ENCODE assay signal across 21 cellular contexts in genomic region chr3:173473237-173473636, GRCh38.
DNase-seq lines count a peak whose midpoint lies in the region; ATAC-seq, FAIRE-seq and TF ChIP-seq lines count a peak whose summit lies in the region.
"Had no signal": no experiment of that assay in that cellular context is flagged by ENCODE, and none has a peak within 500 bp of the region (broad histone marks: within the 10 kb centered on the region; RNA-seq: fewer than 3 reads in every experiment).

No MANE protein-coding gene starts in this region.

- no TSS peak for BruUV-seq in K562 (replicated peaks; lab: Mats Ljungman, UMichigan)

- POLR2A ChIA-PET in A549 (lab: Yijun Ruan, JAX), result no interaction called here
- POLR2A ChIA-PET in K562 (lab: Yijun Ruan, JAX), result no interaction called here

- WGBS in A549 (ENCODE audit: missing lambda C conversion rate), result 0% methylated on average over 1 of the region's 1 CpG
- 0% methylated on average over 1 of the region's 1 CpG for WGBS in K562 (ENCODE audit: insufficient coverage, low coverage, missing lambda C conversion rate)

- no peak for TF ChIP-seq EP300 in A549 (IDR thresholded peaks at IDR 0.05)
- TF ChIP-seq EP300 in K562 (IDR thresholded peaks at IDR 0.05; ENCODE audit: low read length), result no peak

- H3K4me1 ChIP-seq in A549 (no peaks in the 10 kb centered on the region), K562 (replicated peaks in 1 of 2; ENCODE audit: control insufficient read depth in 2 of 2, insufficient read depth in 2 of 2, low read length in 2 of 2) (no peaks in the 10 kb centered on the region)
- H3K4me1 ChIP-seq: BLaER1 treated with 17β-estradiol and CSF1 and Interleukin-3, amounts not matched to agents 10 nM and 100 nM; Caco-2 had no signal

- H3K4me3 ChIP-seq in A549 (no peak overlapping the region), K562 (no peak overlapping the region)
- H3K4me3 ChIP-seq: BLaER1 treated with 17β-estradiol and CSF1 and Interleukin-3, amounts not matched to agents 10 nM and 100 nM had no signal

- ATAC-seq in A549 (no peak), K562 (no peak), GM21619 (IDR thresholded peaks at IDR 0.05; ENCODE audit: unreplicated experiment) (no peak)
- ATAC-seq: CD8-positive, alpha-beta T cell had no signal

- CTCF ChIA-PET in A549 (lab: Yijun Ruan, JAX) (no interaction called here), K562 (lab: Yijun Ruan, JAX; ENCODE audit: low intra/inter-chr PET ratio) (no interaction called here)

- no peaks in the 10 kb centered on the region for H4K20me1 ChIP-seq in K562 (replicated peaks; ENCODE audit: control insufficient read depth, insufficient read depth, low read length)
- H4K20me1 ChIP-seq: BLaER1 treated with 17β-estradiol and CSF1 and Interleukin-3, amounts not matched to agents 10 nM and 100 nM had no signal

- in situ Hi-C loops in K562 (cut with MboI), result no loop called here

- no peak for TF ChIP-seq POLR2A in A549 (IDR thresholded peaks at IDR 0.05; ENCODE audit: low read length)
- no peak for TF ChIP-seq POLR2A in H54 (IDR thresholded peaks at IDR 0.05; ENCODE audit: low read depth, low read length)
- TF ChIP-seq POLR2A in K562 (conservative IDR thresholded peaks at IDR 0.05), result no peak

- TF ChIP-seq RAD21 in A549 (conservative IDR thresholded peaks at IDR 0.05 in 1 of 2, IDR thresholded peaks at IDR 0.05 in 1 of 2) (no peak), K562 (CRISPR knock-in tag; conservative IDR thresholded peaks at IDR 0.05 in 1 of 2, IDR thresholded peaks at IDR 0.05 in 1 of 2) (no peak)

- TF ChIP-seq CTCF in A549 (IDR thresholded peaks at IDR 0.05) (no peak), K562 (IDR thresholded peaks at IDR 0.05 in 2 of 3, conservative IDR thresholded peaks at IDR 0.05 in 1 of 3; ENCODE audit: insufficient read depth in 2 of 3, low read depth in 1 of 3, low read length in 3 of 3) (no peak)

- no peak overlapping the region for H3K9ac ChIP-seq in K562 (ENCODE audit: insufficient read depth in 1 of 2, low read depth in 2 of 2, low read length in 2 of 2)
- H3K9ac ChIP-seq: BLaER1 treated with 17β-estradiol and CSF1 and Interleukin-3, amounts not matched to agents 10 nM and 100 nM had no signal

- H3K9me1 ChIP-seq in K562 (ENCODE audit: control insufficient read depth, insufficient read depth, low read length), result no peaks in the 10 kb centered on the region

- no peak for DNase-seq in A549 (ENCODE audit: low read depth in 1 of 2, low spot score in 1 of 2)
- no peak for DNase-seq in H54 (ENCODE audit: insufficient read length, low spot score)
- no peak for DNase-seq in K562 (ENCODE audit: extremely low read depth in 1 of 4, low spot score in 3 of 4)
- DNase-seq in NCI-H2107 treated with DMSO at 0.1 percent for 48 hours (lab: John Stamatoyannopoulos, UW; ENCODE audit: unreplicated experiment), result no peak
- DNase-seq in NOMO-1 treated with DMSO at 0.1 percent for 48 hours (lab: John Stamatoyannopoulos, UW; ENCODE audit: unreplicated experiment), result no peak
- DNase-seq: 8988T; AML-193; Caco-2; Calu3; CD4-positive, alpha-beta T cell; CD8-positive, alpha-beta T cell; DMS79 treated with DMSO at 0.1 percent for 48 hours; GF-D8 had no signal

- no peaks in the 10 kb centered on the region for H3K36me3 ChIP-seq in K562 (ENCODE audit: control insufficient read depth, insufficient read depth, low read length)
- H3K36me3 ChIP-seq: BLaER1 treated with 17β-estradiol and CSF1 and Interleukin-3, amounts not matched to agents 10 nM and 100 nM had no signal

- FAIRE-seq in A549 (lab: Jason Lieb, UNC) (no peak), H54 (lab: Jason Lieb, UNC) (peak; percentile 6), K562 (lab: Jason Lieb, UNC) (no peak)
- FAIRE-seq: A204.1, D721Med, G401.6, GM12891, GM19239 had no signal

- H3K27ac ChIP-seq in A549 (no peak overlapping the region), K562 (ENCODE audit: extremely low read depth, low read depth, low read length) (no peak overlapping the region)
- H3K27ac ChIP-seq: BLaER1 treated with 17β-estradiol and CSF1 and Interleukin-3, amounts not matched to agents 10 nM and 100 nM; C4-2B had no signal

- H2AFZ ChIP-seq in K562 (ENCODE audit: low read depth, low read length), result no peak overlapping the region

- no peak overlapping the region for H3K4me2 ChIP-seq in A549
- no peak overlapping the region for H3K4me2 ChIP-seq in K562 (ENCODE audit: insufficient read depth, low read length)
- H3K4me2 ChIP-seq: BLaER1 treated with 17β-estradiol and CSF1 and Interleukin-3, amounts not matched to agents 10 nM and 100 nM had no signal

- no peaks in the 10 kb centered on the region for H3K27me3 ChIP-seq in K562 (ENCODE audit: control insufficient read depth in 2 of 2, insufficient read depth in 2 of 2, low read length in 2 of 2)
- H3K27me3 ChIP-seq: BLaER1 treated with 17β-estradiol and CSF1 and Interleukin-3, amounts not matched to agents 10 nM and 100 nM had no signal

- no peaks in the 10 kb centered on the region for H3K79me2 ChIP-seq in K562 (ENCODE audit: control insufficient read depth, insufficient read depth, low read length)

- intact Hi-C loops in K562 (cut with micrococcal nuclease), result no loop called here

- H3K9me3 ChIP-seq in A549 (no peaks in the 10 kb centered on the region), K562 (replicated peaks; ENCODE audit: control insufficient read depth, insufficient read depth, low read depth, low read length) (no peaks in the 10 kb centered on the region; the same call in 1 of the 2 replicates)
- H3K9me3 ChIP-seq: BLaER1 treated with 17β-estradiol and CSF1 and Interleukin-3, amounts not matched to agents 10 nM and 100 nM; Caco-2 had no signal

TF ChIP-seq in A549, 52 proteins besides CTCF, POLR2A, EP300 and RAD21:
- peak; percentile 62 for TF ChIP-seq MAFK (IDR thresholded peaks at IDR 0.05; ENCODE audit: partially characterized antibody)
- no peak for TF ChIP-seq NPAS2 (CRISPR knock-in tag; IDR thresholded peaks at IDR 0.05; ENCODE audit: borderline replicate concordance)
- no peak for TF ChIP-seq CHD4 (IDR thresholded peaks at IDR 0.05; ENCODE audit: borderline replicate concordance)
- TF ChIP-seq POLR2AphosphoS2 (conservative IDR thresholded peaks at IDR 0.05; ENCODE audit: low read length), result no peak
- no peak for TF ChIP-seq HDAC2 (IDR thresholded peaks at IDR 0.05)
- TF ChIP-seq TP53 (CRISPR knock-in tag; IDR thresholded peaks at IDR 0.05), result no peak

TF ChIP-seq in K562, 482 proteins besides CTCF, POLR2A, EP300 and RAD21:
- peak; percentile 56; the same call in 1 of the 2 replicates for TF ChIP-seq MAFF (IDR thresholded peaks at IDR 0.05; ENCODE audit: low read length)
- TF ChIP-seq ZNF232 (CRISPR knock-in tag; IDR thresholded peaks at IDR 0.05), result no peak
- peak; percentile 50; the same call in 1 of the 2 replicates for TF ChIP-seq MAFK (IDR thresholded peaks at IDR 0.05; ENCODE audit: low read length)
- TF ChIP-seq C11orf30 (IDR thresholded peaks at IDR 0.05; ENCODE audit: low read depth), result peak; percentile 31; the same call in 1 of the 2 replicates
- no peak for TF ChIP-seq ZNF766 (CRISPR knock-in tag; conservative IDR thresholded peaks at IDR 0.05)
- peak; percentile 47 for TF ChIP-seq ZNF316 (IDR thresholded peaks at IDR 0.05)
- TF ChIP-seq MAFG (tag; conservative IDR thresholded peaks at IDR 0.05), result 0 out of 2 replicates have a peak, but pooled peaks have one; percentile 26

Comparison
In these comparisons a context has a peak if more than half of its experiments do, and no peak if none do; other contexts are left out.
1. Of the 35 proteins assayed by ChIP-seq in both K562 and A549: peak only in K562: none; only in A549: none; in both: MAFK; in neither: 34.